ENCODE assay signal across 11 cellular contexts in the genomic region with DNA sequence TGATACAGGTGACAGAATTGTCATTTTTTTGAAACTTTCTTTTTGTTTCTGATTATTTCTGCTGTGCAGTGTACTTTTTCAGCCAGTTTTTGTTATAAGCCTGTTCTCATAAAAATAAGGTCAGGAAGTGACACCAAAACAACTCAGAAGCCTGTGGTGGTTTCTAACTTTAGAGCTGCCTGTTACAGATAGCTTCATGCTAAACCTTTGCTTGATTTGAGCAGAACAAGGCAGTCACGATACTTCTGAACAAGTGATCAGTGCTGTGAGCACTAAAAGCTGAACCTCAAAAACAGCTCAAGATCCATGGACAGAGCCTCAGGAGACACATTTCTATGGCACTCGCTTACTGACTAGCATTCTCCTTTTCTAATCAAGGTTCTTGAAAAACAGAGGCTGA.
DNase-seq lines count a peak whose midpoint lies in the region; ATAC-seq lines count a peak whose summit lies in the region.
"Had no signal": no experiment of that assay in that cellular context is flagged by ENCODE, and none has a peak within 500 bp of the region (broad histone marks: within the 10 kb centered on the region; RNA-seq: fewer than 3 reads in every experiment).

No MANE protein-coding gene starts in this region.

- H3K4me1 Mint-ChIP-seq in activated CD4-positive, alpha-beta T cell treated with anti-CD3 and anti-CD28 coated beads for 36 hours = peaks cover 86% of the 10 kb centered on the region
- peaks cover 72% of the 10 kb centered on the region for H3K4me1 Mint-ChIP-seq in activated CD4-positive, alpha-beta memory T cell treated with anti-CD3 and anti-CD28 coated beads, Interleukin-2, amount 10 ng/mL, durations not matched to agents 7 days and 5 days
- H3K4me1 Mint-ChIP-seq in naive thymus-derived CD8-positive, alpha-beta T cell = peaks cover 40 to 83% (median 59%) of the 10 kb centered on the region in 4 donors

- H3K27me3 Mint-ChIP-seq in activated CD4-positive, alpha-beta T cell treated with anti-CD3 and anti-CD28 coated beads for 36 hours = no peaks in the 10 kb centered on the region
- no peaks in the 10 kb centered on the region for H3K27me3 Mint-ChIP-seq in activated CD4-positive, alpha-beta memory T cell treated with anti-CD3 and anti-CD28 coated beads, Interleukin-2, amount 10 ng/mL, durations not matched to agents 7 days and 5 days
- no peaks in the 10 kb centered on the region for H3K27me3 Mint-ChIP-seq in naive thymus-derived CD8-positive, alpha-beta T cell

- CTCF ChIA-PET in activated CD4-positive, alpha-beta T cell treated with anti-CD3 and anti-CD28 coated beads for 36 hours (lab: Charles Lee) = interaction anchor here (0.6 to 3.3 kb wide), 8 partner anchors 9 to 107 kb away, joined by 3 to 13 read pairs (median 4); no protein-coding TSS in a partner anchor
- CTCF ChIA-PET in activated CD4-positive, alpha-beta memory T cell treated with anti-CD3 and anti-CD28 coated beads, Interleukin-2, amount 10 ng/mL, durations not matched to agents 7 days and 5 days (lab: Charles Lee) = interaction anchor here (0.5 to 1.8 kb wide), 6 partner anchors 9 to 434 kb away, joined by 3 to 11 read pairs (median 4); no protein-coding TSS in a partner anchor

- ATAC-seq in activated CD4-positive, alpha-beta T cell treated with anti-CD3 and anti-CD28 coated beads for 36 hours = peak; percentile 67
- peak; percentile 72 for ATAC-seq in GM21825 (IDR thresholded peaks at IDR 0.05; ENCODE audit: unreplicated experiment)
- ATAC-seq in naive thymus-derived CD8-positive, alpha-beta T cell = peak; percentile 75 to 82
- ATAC-seq: body of pancreas, esophagus mucosa had no signal

- intact Hi-C loops in activated CD4-positive, alpha-beta T cell treated with anti-CD3 and anti-CD28 coated beads for 36 hours (cut with DNase I, micrococcal nuclease) = no loop called here

- DNase-seq in activated CD4-positive, alpha-beta T cell treated with anti-CD3 and anti-CD28 coated beads for 36 hours = no peak
- DNase-seq in activated CD4-positive, alpha-beta T cell treated with anti-CD3 and anti-CD28 coated beads for 1 hour = no peak
- peak; percentile 40 for DNase-seq in activated CD4-positive, alpha-beta memory T cell treated with anti-CD3 and anti-CD28 coated beads, Interleukin-2, amount 10 ng/mL, durations not matched to agents 7 days and 5 days
- DNase-seq in naive thymus-derived CD8-positive, alpha-beta T cell = peak in 6 of 10 donors; percentile 29 to 76 (median 61)
- DNase-seq in NCI-H524 treated with DMSO at 0.1 percent for 48 hours (lab: John Stamatoyannopoulos, UW) = no peak
- DNase-seq in NCI-H2171 treated with DMSO at 0.1 percent for 48 hours (lab: John Stamatoyannopoulos, UW) = no peak
- no peak for DNase-seq in SIG-M5 treated with dmso at 0.1 percent for 504 hours (lab: John Stamatoyannopoulos, UW; ENCODE audit: unreplicated experiment)
- DNase-seq: body of pancreas, NCI-H1694 had no signal

- H3K4me3 Mint-ChIP-seq in activated CD4-positive, alpha-beta T cell treated with anti-CD3 and anti-CD28 coated beads for 36 hours = peak overlapping the region; percentile 48
- peak overlapping the region; percentile 28 for H3K4me3 Mint-ChIP-seq in activated CD4-positive, alpha-beta memory T cell treated with anti-CD3 and anti-CD28 coated beads, Interleukin-2, amount 10 ng/mL, durations not matched to agents 7 days and 5 days
- H3K4me3 Mint-ChIP-seq in naive thymus-derived CD8-positive, alpha-beta T cell = peak overlapping the region; percentile 49 to 84 (median 68)

- peaks cover 11% of the 10 kb centered on the region for H3K36me3 Mint-ChIP-seq in activated CD4-positive, alpha-beta T cell treated with anti-CD3 and anti-CD28 coated beads for 36 hours (ENCODE audit: low read depth)
- peaks cover 42% of the 10 kb centered on the region for H3K36me3 Mint-ChIP-seq in activated CD4-positive, alpha-beta memory T cell treated with anti-CD3 and anti-CD28 coated beads, Interleukin-2, amount 10 ng/mL, durations not matched to agents 7 days and 5 days (ENCODE audit: low read depth)
- H3K36me3 Mint-ChIP-seq in naive thymus-derived CD8-positive, alpha-beta T cell = peaks cover 0 to 14% (median 2%) of the 10 kb centered on the region in 3 donors

- H3K9me3 Mint-ChIP-seq in activated CD4-positive, alpha-beta T cell treated with anti-CD3 and anti-CD28 coated beads for 36 hours (ENCODE audit: low read depth) = no peaks in the 10 kb centered on the region
- H3K9me3 Mint-ChIP-seq in activated CD4-positive, alpha-beta memory T cell treated with anti-CD3 and anti-CD28 coated beads, Interleukin-2, amount 10 ng/mL, durations not matched to agents 7 days and 5 days = no peaks in the 10 kb centered on the region
- H3K9me3 Mint-ChIP-seq in naive thymus-derived CD8-positive, alpha-beta T cell = no peaks in the 10 kb centered on the region

- peak overlapping the region; percentile 86 for H3K27ac Mint-ChIP-seq in activated CD4-positive, alpha-beta T cell treated with anti-CD3 and anti-CD28 coated beads for 36 hours
- H3K27ac Mint-ChIP-seq in activated CD4-positive, alpha-beta memory T cell treated with anti-CD3 and anti-CD28 coated beads, Interleukin-2, amount 10 ng/mL, durations not matched to agents 7 days and 5 days = peak overlapping the region; percentile 88
- peak overlapping the region; percentile 75 to 96 (median 94) for H3K27ac Mint-ChIP-seq in naive thymus-derived CD8-positive, alpha-beta T cell

- POLR2A ChIA-PET in activated CD4-positive, alpha-beta T cell treated with anti-CD3 and anti-CD28 coated beads for 36 hours (lab: Charles Lee) = interaction anchor here (0.7 to 0.9 kb wide), 5 partner anchors 9 to 59 kb away, joined by 3 to 4 read pairs (median 3); no protein-coding TSS in a partner anchor
- POLR2A ChIA-PET in activated CD4-positive, alpha-beta memory T cell treated with anti-CD3 and anti-CD28 coated beads, Interleukin-2, amount 10 ng/mL, durations not matched to agents 7 days and 5 days (lab: Charles Lee) = interaction anchor here (0.7 to 2.0 kb wide), 22 partner anchors 9 to 99 kb away, joined by 3 to 10 read pairs (median 4); partner anchors contain the start of gene PRKCH
- POLR2A ChIA-PET in naive thymus-derived CD8-positive, alpha-beta T cell (lab: Charles Lee) = interaction anchor here (0.7 to 3.0 kb wide), 20 partner anchors 9 to 1155 kb away, joined by 3 to 19 read pairs (median 4); partner anchors contain the start of genes PPM1A and TMEM30B

Comparison
In these comparisons a context has a peak if more than half of its experiments do, and no peak if none do; other contexts are left out.
1. DNase-seq: peak in activated CD4-positive, alpha-beta memory T cell treated with anti-CD3 and anti-CD28 coated beads, Interleukin-2, amount 10 ng/mL, durations not matched to agents 7 days and 5 days (single experiment) and naive thymus-derived CD8-positive, alpha-beta T cell (6 of 10); none in activated CD4-positive, alpha-beta T cell treated with anti-CD3 and anti-CD28 coated beads for 36 hours (single experiment), activated CD4-positive, alpha-beta T cell treated with anti-CD3 and anti-CD28 coated beads for 1 hour (single experiment), NCI-H524 treated with DMSO at 0.1 percent for 48 hours (single experiment), NCI-H2171 treated with DMSO at 0.1 percent for 48 hours (single experiment) and SIG-M5 treated with dmso at 0.1 percent for 504 hours (single experiment).
2. Peak in every context shown above with its lines, with median percentiles within 50 percentile points of each other: ATAC-seq, H3K27ac Mint-ChIP-seq and H3K4me3 Mint-ChIP-seq.